8 cellular contexts compared by ENCODE assay signal in genomic region chr17:81665205-81666091, GRCh38. TPM values are rescaled to one million over a fixed set of nuclear protein-coding genes. Genes with fewer than 3 reads are reported as not detected.
DNase-seq lines count a peak whose midpoint lies in the region; ATAC-seq and TF ChIP-seq lines count a peak whose summit lies in the region.

No MANE protein-coding gene starts in this region.

- no peak for TF ChIP-seq EP300 in suprapubic skin (IDR thresholded peaks at IDR 0.05)

- H3K9ac ChIP-seq in HUES64 (ENCODE audit: low read depth, low read length) (peak overlapping the region; percentile 85), muscle layer of colon (ENCODE audit: low read length) (peak overlapping the region; percentile 95)

- no peaks in the 10 kb centered on the region for H3K9me3 ChIP-seq in HUES64 (ENCODE audit: insufficient read depth, low read depth, low read length)
- H3K9me3 ChIP-seq in ectodermal cell (ENCODE audit: control insufficient read depth, low read length): no peaks in the 10 kb centered on the region
- H3K9me3 ChIP-seq in muscle layer of colon (ENCODE audit: low read length): no peaks in the 10 kb centered on the region
- no peaks in the 10 kb centered on the region for H3K9me3 ChIP-seq in suprapubic skin

- H3K27ac ChIP-seq in HUES64 (ENCODE audit: low read depth, low read length): peak overlapping the region; percentile 84
- no peak overlapping the region for H3K27ac ChIP-seq in ectodermal cell (ENCODE audit: insufficient read depth, low read depth, low read length, poor library complexity, severe bottlenecking)
- H3K27ac ChIP-seq in muscle layer of colon (ENCODE audit: low read depth, low read length): peak overlapping the region; percentile 85
- H3K27ac ChIP-seq in suprapubic skin: peak overlapping the region; percentile 94

- H3K4me1 ChIP-seq in HUES64 (ENCODE audit: insufficient read depth, low read length): peaks cover 16% of the 10 kb centered on the region
- H3K4me1 ChIP-seq in ectodermal cell (ENCODE audit: control insufficient read depth, insufficient read depth, low read length): peaks cover 5% of the 10 kb centered on the region
- peaks cover 22% of the 10 kb centered on the region for H3K4me1 ChIP-seq in muscle layer of colon (ENCODE audit: insufficient read depth, low read length)
- peaks cover 51% of the 10 kb centered on the region for H3K4me1 ChIP-seq in suprapubic skin

- 69% methylated on average over 30 of the region's 30 CpGs for WGBS in HUES64
- WGBS in ectodermal cell, 2 experiments: 76 to 78% methylated on average over 30 of the region's 30 CpGs
- 60% methylated on average over 25 of the region's 30 CpGs for WGBS in suprapubic skin

- no peak for TF ChIP-seq POLR2A in suprapubic skin (IDR thresholded peaks at IDR 0.05)

- peak; percentile 44 to 51 for ATAC-seq in activated CD4-positive, CD25-positive, alpha-beta regulatory T cell treated with anti-CD3 and anti-CD28 coated beads, Interleukin-2, amount 50 U/mL, for 24 hours
- no peak for ATAC-seq in GM21423 (IDR thresholded peaks at IDR 0.05; ENCODE audit: unreplicated experiment)

- H3K4me3 ChIP-seq in HUES64 (ENCODE audit: low read length): peak overlapping the region; percentile 95
- peak overlapping the region; percentile 97 for H3K4me3 ChIP-seq in ectodermal cell (ENCODE audit: insufficient read depth, low read depth, low read length)
- H3K4me3 ChIP-seq in muscle layer of colon (ENCODE audit: low read depth in 1 of 2, low read length in 2 of 2): peak overlapping the region; percentile 79 to 92
- peak overlapping the region; percentile 99 for H3K4me3 ChIP-seq in suprapubic skin

- peak; percentile 64 for DNase-seq in DMS 273 (lab: John Stamatoyannopoulos, UW; ENCODE audit: unreplicated experiment)
- DNase-seq in DMS 273 treated with DMSO at 0.1 percent for 48 hours (lab: John Stamatoyannopoulos, UW): no peak
- no peak for DNase-seq in suprapubic skin (ENCODE audit: low spot score in 2 of 2)

- TF ChIP-seq CTCF in suprapubic skin (IDR thresholded peaks at IDR 0.05): no peak

- H3K36me3 ChIP-seq in HUES64 (ENCODE audit: insufficient read depth, low read length): peaks cover 41% of the 10 kb centered on the region
- H3K36me3 ChIP-seq in ectodermal cell (ENCODE audit: control insufficient read depth, insufficient read depth, low read length): peaks cover 14% of the 10 kb centered on the region
- H3K36me3 ChIP-seq in muscle layer of colon (ENCODE audit: insufficient read depth, low read length): peaks cover 8% of the 10 kb centered on the region
- peaks cover 17% of the 10 kb centered on the region for H3K36me3 ChIP-seq in suprapubic skin

- H3K27me3 ChIP-seq in HUES64 (ENCODE audit: insufficient read depth, low read length) (no peaks in the 10 kb centered on the region), ectodermal cell (ENCODE audit: control insufficient read depth, insufficient read depth, low read length, poor library complexity, severe bottlenecking) (no peaks in the 10 kb centered on the region), muscle layer of colon (ENCODE audit: control insufficient read depth in 1 of 2, insufficient read depth in 2 of 2, low read length in 2 of 2) (no peaks in the 10 kb centered on the region), suprapubic skin (no peaks in the 10 kb centered on the region)

RNA-seq across cellular contexts. Expression of gene OXLD1, which starts 1.0 kb away (rescaled TPM):
- 26.7 TPM for polyA plus RNA-seq in HUES64 (2013, experiment 1 of 2)
- polyA plus RNA-seq in HUES64 (2013, experiment 2 of 2): 28.5 TPM
- polyA plus RNA-seq in ectodermal cell (2013, experiment 1 of 4): 27.3 TPM
- polyA plus RNA-seq in ectodermal cell (2013, experiment 2 of 4): 23.2 TPM
- 26.6 TPM for polyA plus RNA-seq in ectodermal cell (2013, experiment 3 of 4)
- 37.0 TPM for polyA plus RNA-seq in ectodermal cell (2013, experiment 4 of 4)
- total RNA-seq in suprapubic skin: 10 to 100 TPM; 39.6 to 68.1 (median 47.6) TPM

RNA-seq across cellular contexts. Expression of gene CCDC137, which starts 1.1 kb away (rescaled TPM):
- 37.7 TPM for polyA plus RNA-seq in HUES64 (2013, experiment 1 of 2)
- polyA plus RNA-seq in HUES64 (2013, experiment 2 of 2): 32.3 TPM
- 39.7 TPM for polyA plus RNA-seq in ectodermal cell (2013, experiment 1 of 4)
- 34.3 TPM for polyA plus RNA-seq in ectodermal cell (2013, experiment 2 of 4)
- 30.9 TPM for polyA plus RNA-seq in ectodermal cell (2013, experiment 3 of 4)
- polyA plus RNA-seq in ectodermal cell (2013, experiment 4 of 4): 32.6 TPM
- total RNA-seq in suprapubic skin: 10 to 100 TPM; 14.9 to 29.8 (median 24.5) TPM

RNA-seq across cellular contexts. Expression of gene PDE6G, which starts 9.1 kb away (rescaled TPM):
- polyA plus RNA-seq in HUES64 (2013, experiment 1 of 2): 6.4 TPM
- 5.6 TPM for polyA plus RNA-seq in HUES64 (2013, experiment 2 of 2)
- 1.1 TPM for polyA plus RNA-seq in ectodermal cell (2013, experiment 1 of 4)
- not detected for polyA plus RNA-seq in ectodermal cell (2013, experiment 2 of 4)
- not detected for polyA plus RNA-seq in ectodermal cell (2013, experiment 3 of 4)
- polyA plus RNA-seq in ectodermal cell (2013, experiment 4 of 4): not detected
- total RNA-seq in suprapubic skin: under 1 TPM in 1 of 4 donors, not detected in 3; 0.53 TPM

RNA-seq across cellular contexts. Expression of gene ARL16, which starts 18.1 kb away (rescaled TPM):
- polyA plus RNA-seq in HUES64 (2013, experiment 1 of 2): 44.7 TPM
- 43.4 TPM for polyA plus RNA-seq in HUES64 (2013, experiment 2 of 2)
- polyA plus RNA-seq in ectodermal cell (2013, experiment 1 of 4): 64.0 TPM
- 62.6 TPM for polyA plus RNA-seq in ectodermal cell (2013, experiment 2 of 4)
- 48.6 TPM for polyA plus RNA-seq in ectodermal cell (2013, experiment 3 of 4)
- 57.1 TPM for polyA plus RNA-seq in ectodermal cell (2013, experiment 4 of 4)
- total RNA-seq in suprapubic skin: 10 to 100 TPM; 20.2 to 39.4 (median 36.2) TPM

RNA-seq across cellular contexts. Expression of gene HGS, which starts 18.4 kb away (rescaled TPM):
- 63.3 TPM for polyA plus RNA-seq in HUES64 (2013, experiment 1 of 2)
- 65.9 TPM for polyA plus RNA-seq in HUES64 (2013, experiment 2 of 2)
- polyA plus RNA-seq in ectodermal cell (2013, experiment 1 of 4): 108 TPM
- 108 TPM for polyA plus RNA-seq in ectodermal cell (2013, experiment 2 of 4)
- polyA plus RNA-seq in ectodermal cell (2013, experiment 3 of 4): 95.2 TPM
- polyA plus RNA-seq in ectodermal cell (2013, experiment 4 of 4): 92.3 TPM
- 100 to 1,000 TPM in 3 of 4 donors, 10 to 100 TPM in 1; 91.0 to 181 (median 107) TPM for total RNA-seq in suprapubic skin
